In genomic region chr5:175395430-175395829, GRCh38 we compare ENCODE assay signal across 12 cellular contexts. TPM values are rescaled to one million over a fixed set of nuclear protein-coding genes. Genes with fewer than 3 reads are reported as not detected.
"Had no signal": no experiment of that assay in that cellular context is flagged by ENCODE, and none has a peak within 500 bp of the region (broad histone marks: within the 10 kb centered on the region; RNA-seq: fewer than 3 reads in every experiment).

No MANE protein-coding gene starts in this region.

RNA-seq across cellular contexts. Expression of gene DRD1, which starts 48.6 kb away (rescaled TPM):
- total RNA-seq: naive thymus-derived CD8-positive, alpha-beta T cell; natural killer cell; natural killer cell treated with Interleukin-12 subunit alpha and Interleukin-12 subunit beta and Interleukin-15 and Interleukin-18, amount 100 ng/mL, for 72 hours; neural crest cell; osteocyte; progenitor cell of endocrine pancreas; pulmonary artery endothelial cell; renal cortical epithelial cell; right atrium auricular region; right cardiac atrium; sigmoid colon; skeletal muscle tissue had no signal
- polyA plus RNA-seq: naive thymus-derived CD8-positive, alpha-beta T cell; right cardiac atrium had no signal
